In genomic region chr2:49261021-49261538, GRCh38 we compare ENCODE assay signal across 14 cellular contexts.
DNase-seq lines count a peak whose midpoint lies in the region.
"Had no signal": no experiment of that assay in that cellular context is flagged by ENCODE, and none has a peak within 500 bp of the region (broad histone marks: within the 10 kb centered on the region; RNA-seq: fewer than 3 reads in every experiment).

No MANE protein-coding gene starts in this region.

- DNase-seq in DMS79 treated with DMSO at 0.1 percent for 48 hours (lab: John Stamatoyannopoulos, UW): peak; percentile 37
- no peak for DNase-seq in DMS79 (lab: John Stamatoyannopoulos, UW)
- peak; percentile 26 for DNase-seq in NCI-H345 (lab: John Stamatoyannopoulos, UW)
- DNase-seq in NCI-H345 treated with DMSO at 0.1 percent for 48 hours (lab: John Stamatoyannopoulos, UW; ENCODE audit: unreplicated experiment): no peak
- DNase-seq in SK-N-DZ (ENCODE audit: low spot score): peak; percentile 3
- DNase-seq in superior temporal gyrus (ENCODE audit: extremely low spot score): peak; percentile 31
- DNase-seq in iPS-NIHi7 (ENCODE audit: extremely low spot score): no peak
- DNase-seq in HK-2 (ENCODE audit: unreplicated experiment): no peak
- DNase-seq: AML-193; Calu3; CD8-positive, alpha-beta T cell; GM23248; HCEC 1CT; IMR-90 had no signal

Comparison
In these comparisons a context has a peak if more than half of its experiments do, and no peak if none do; other contexts are left out.
1. DNase-seq: peak in DMS79 treated with DMSO at 0.1 percent for 48 hours (single experiment), NCI-H345 (single experiment), SK-N-DZ (single experiment) and superior temporal gyrus (single experiment); none in DMS79 (single experiment), NCI-H345 treated with DMSO at 0.1 percent for 48 hours (single experiment), iPS-NIHi7 (single experiment) and HK-2 (single experiment).